Comparison of ENCODE assay signal across 8 cellular contexts in genomic region chr10:75430000-75430763, GRCh38. TPM values are rescaled to one million over a fixed set of nuclear protein-coding genes. Genes with fewer than 3 reads are reported as not detected.
DNase-seq lines count a peak whose midpoint lies in the region; ATAC-seq, FAIRE-seq and TF ChIP-seq lines count a peak whose summit lies in the region.

No MANE protein-coding gene starts in this region.

- H3K9me3 Mint-ChIP-seq in progenitor cell of endocrine pancreas (ENCODE audit: low read depth), result no peaks in the 10 kb centered on the region

- H3K27me3 Mint-ChIP-seq in progenitor cell of endocrine pancreas, result peaks cover 37% of the 10 kb centered on the region

- intact Hi-C loops in left cardiac atrium (cut with DNase I), result no loop called here

- no peak for TF ChIP-seq CTCF in progenitor cell of endocrine pancreas (IDR thresholded peaks at IDR 0.05; ENCODE audit: unreplicated experiment)

- DNase-seq in GM19239 (ENCODE audit: insufficient read length, low spot score) (no peak), OCI-M1 (lab: John Stamatoyannopoulos, UW) (peak; percentile 92), left cardiac atrium (peak; percentile 78), progenitor cell of endocrine pancreas (ENCODE audit: low spot score, unreplicated experiment) (no peak), NCI-H446 treated with DMSO at 0.1 percent for 48 hours (lab: John Stamatoyannopoulos, UW) (no peak), GOT3 (lab: John Stamatoyannopoulos, UW) (no peak), NCI-H1048 (lab: John Stamatoyannopoulos, UW) (no peak)

- peak; percentile 39 for FAIRE-seq in GM19239 (lab: Jason Lieb, UNC)

- ATAC-seq in left cardiac atrium (peak; percentile 60 to 78), GM19467 (IDR thresholded peaks at IDR 0.05; ENCODE audit: unreplicated experiment) (no peak)

- peaks cover 1% of the 10 kb centered on the region for H3K36me3 Mint-ChIP-seq in progenitor cell of endocrine pancreas (ENCODE audit: insufficient read depth)

- peaks cover 27% of the 10 kb centered on the region for H3K4me1 Mint-ChIP-seq in progenitor cell of endocrine pancreas (ENCODE audit: low read depth)

- H3K27ac Mint-ChIP-seq in progenitor cell of endocrine pancreas, result peak overlapping the region; percentile 55

- H3K4me3 Mint-ChIP-seq in progenitor cell of endocrine pancreas (ENCODE audit: low read depth), result peak overlapping the region; percentile 65

RNA-seq across cellular contexts. Expression of gene LRMDA, which starts 1.2 kb away (rescaled TPM):
- total RNA-seq in left cardiac atrium (10 to 100 TPM; 40.6 to 57.8 TPM), progenitor cell of endocrine pancreas (6.5 and 9.7 TPM in 2 replicates)

RNA-seq across cellular contexts. Expression of gene ZNF503, which starts 28.6 kb away (rescaled TPM):
- total RNA-seq in left cardiac atrium, result 10 to 100 TPM; 12.0 to 14.3 TPM
- 31.7 and 33.7 TPM in 2 replicates for total RNA-seq in progenitor cell of endocrine pancreas

Comparison
In these comparisons a context has a peak if more than half of its experiments do, and no peak if none do; other contexts are left out.
1. DNase-seq: peak in OCI-M1 (single experiment) and left cardiac atrium (single experiment); none in GM19239 (single experiment), progenitor cell of endocrine pancreas (single experiment), NCI-H446 treated with DMSO at 0.1 percent for 48 hours (single experiment), GOT3 (single experiment) and NCI-H1048 (single experiment).